Comparison of ENCODE assay signal across 1 cellular context in the genomic region with DNA sequence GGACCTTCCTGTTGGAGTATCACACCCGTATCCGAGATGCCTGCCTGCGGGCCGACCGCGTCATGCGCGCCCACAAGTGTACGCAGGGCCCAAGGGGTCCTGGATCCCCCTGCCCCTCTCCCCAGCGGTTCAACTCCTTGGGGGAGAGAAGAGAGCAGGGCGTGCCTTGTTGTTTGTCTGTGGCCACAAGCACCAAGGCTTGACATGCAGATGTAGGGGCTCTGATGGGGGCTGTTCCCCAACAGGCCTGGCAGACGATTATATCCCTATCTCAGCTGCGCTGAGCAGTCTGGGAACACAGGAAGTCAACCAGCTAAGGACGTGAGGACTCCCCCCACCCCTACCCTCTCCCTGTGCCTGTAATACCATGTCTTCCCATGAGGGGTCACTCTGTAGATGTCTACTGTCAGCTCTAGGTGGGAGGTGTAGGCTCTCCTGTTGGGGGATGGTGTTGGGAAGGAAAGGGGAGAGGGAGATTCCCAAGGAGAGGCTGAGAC.
A peak's percentile ranks its signal among the peaks of the same experiment; 100 is the strongest.
TF ChIP-seq lines count a peak whose summit lies in the region.

No MANE protein-coding gene starts in this region.

TF ChIP-seq in H1, 55 proteins besides CTCF, POLR2A, EP300 and RAD21:
- TF ChIP-seq TEAD4 (IDR thresholded peaks at IDR 0.05; ENCODE audit: low read depth, low read length), result no peak
- peak; percentile 64; the same call in 1 of the 2 replicates for TF ChIP-seq CREB1 (IDR thresholded peaks at IDR 0.05)
- TF ChIP-seq SRF (IDR thresholded peaks at IDR 0.05; ENCODE audit: low read depth, low read length), result no peak
- TF ChIP-seq JUN (IDR thresholded peaks at IDR 0.05; ENCODE audit: low read depth, low read length), result no peak
- no peak for TF ChIP-seq EZH2 (IDR thresholded peaks at IDR 0.05; ENCODE audit: low read depth, low read length, severe bottlenecking)
- no peak for TF ChIP-seq BACH1 (IDR thresholded peaks at IDR 0.05; ENCODE audit: low read length)
- no peak; the same call in 1 of the 2 replicates for TF ChIP-seq USF2 (IDR thresholded peaks at IDR 0.05; ENCODE audit: low read length)
- TF ChIP-seq NRF1 (IDR thresholded peaks at IDR 0.05; ENCODE audit: low read depth, low read length), result no peak
- no peak for TF ChIP-seq MAFK (IDR thresholded peaks at IDR 0.05; ENCODE audit: low read depth, low read length)
- peak; percentile 83 for TF ChIP-seq POLR2AphosphoS5 (IDR thresholded peaks at IDR 0.05; ENCODE audit: low read depth, low read length)
- TF ChIP-seq JUND (IDR thresholded peaks at IDR 0.05; ENCODE audit: low read length), result no peak
- TF ChIP-seq CBX5 (IDR thresholded peaks at IDR 0.05; ENCODE audit: low read depth, low read length), result no peak
- TF ChIP-seq, protein P1, sequence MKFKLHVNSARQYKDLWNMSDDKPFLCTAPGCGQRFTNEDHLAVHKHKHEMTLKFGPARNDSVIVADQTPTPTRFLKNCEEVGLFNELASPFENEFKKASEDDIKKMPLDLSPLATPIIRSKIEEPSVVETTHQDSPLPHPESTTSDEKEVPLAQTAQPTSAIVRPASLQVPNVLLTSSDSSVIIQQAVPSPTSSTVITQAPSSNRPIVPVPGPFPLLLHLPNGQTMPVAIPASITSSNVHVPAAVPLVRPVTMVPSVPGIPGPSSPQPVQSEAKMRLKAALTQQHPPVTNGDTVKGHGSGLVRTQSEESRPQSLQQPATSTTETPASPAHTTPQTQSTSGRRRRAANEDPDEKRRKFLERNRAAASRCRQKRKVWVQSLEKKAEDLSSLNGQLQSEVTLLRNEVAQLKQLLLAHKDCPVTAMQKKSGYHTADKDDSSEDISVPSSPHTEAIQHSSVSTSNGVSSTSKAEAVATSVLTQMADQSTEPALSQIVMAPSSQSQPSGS (IDR thresholded peaks at IDR 0.05; ENCODE audit: low read length), result peak; percentile 21; the same call in 1 of the 2 replicates
- no peak for TF ChIP-seq TAF1 (IDR thresholded peaks at IDR 0.05; ENCODE audit: low read depth, low read length)
- no peak for TF ChIP-seq SIRT6 (IDR thresholded peaks at IDR 0.05; ENCODE audit: low read length)
- TF ChIP-seq SP1 (IDR thresholded peaks at IDR 0.05; ENCODE audit: low read depth, low read length), result peak; percentile 33; the same call in 1 of the 2 replicates
- no peak for TF ChIP-seq RNF2 (IDR thresholded peaks at IDR 0.05; ENCODE audit: borderline replicate concordance, low read depth, low read length, missing control alignments, poor library complexity, severe bottlenecking)
- peak; percentile 43 for TF ChIP-seq TAF7 (optimal IDR thresholded peaks at IDR 0.05; ENCODE audit: borderline replicate concordance, low read depth, low read length)
- TF ChIP-seq TBP (IDR thresholded peaks at IDR 0.05; ENCODE audit: low read depth, low read length), result peak; percentile 33; the same call in 1 of the 2 replicates
- TF ChIP-seq ASH2L (IDR thresholded peaks at IDR 0.05; ENCODE audit: low read length), result no peak
- TF ChIP-seq SIN3A (conservative IDR thresholded peaks at IDR 0.05 in 1 of 2, IDR thresholded peaks at IDR 0.05 in 1 of 2; ENCODE audit: low read depth in 1 of 2, low read length in 2 of 2), result 0 out of 4 replicates have a peak, but pooled peaks have one; percentile 45 to 64
- TF ChIP-seq TCF12 (IDR thresholded peaks at IDR 0.05; ENCODE audit: low read depth, low read length), result 0 out of 2 replicates have a peak, but pooled peaks have one; percentile 24
- no peak for TF ChIP-seq CTBP2 (IDR thresholded peaks at IDR 0.05; ENCODE audit: borderline replicate concordance, insufficient read depth, insufficient read length, low read length)
